4 cellular contexts compared by ENCODE assay signal in genomic region chrY:25038882-25039281, GRCh38. TPM values are rescaled to one million over a fixed set of nuclear protein-coding genes. Genes with fewer than 3 reads are reported as not detected.
"Had no signal": no experiment of that assay in that cellular context is flagged by ENCODE, and none has a peak within 500 bp of the region (broad histone marks: within the 10 kb centered on the region; RNA-seq: fewer than 3 reads in every experiment).

No MANE protein-coding gene starts in this region.

RNA-seq across cellular contexts. Expression of gene BPY2C, which starts 13.0 kb away (rescaled TPM):
- total RNA-seq: LHCN-M2, M059J, MCF 10A, NCI-H460 had no signal
